Comparison of ENCODE assay signal across 8 cellular contexts in genomic region chr6:36912583-36912982, GRCh38. TPM values are rescaled to one million over a fixed set of nuclear protein-coding genes. Genes with fewer than 3 reads are reported as not detected.
DNase-seq lines count a peak whose midpoint lies in the region; ATAC-seq and TF ChIP-seq lines count a peak whose summit lies in the region.

No MANE protein-coding gene starts in this region.

- H2AFZ ChIP-seq in Loucy (ENCODE audit: low read length) = no peak overlapping the region
- no peak overlapping the region for H2AFZ ChIP-seq in mesenchymal stem cell (ENCODE audit: low read depth, low read length)

- H2AK5ac ChIP-seq in mesenchymal stem cell (ENCODE audit: low read length, severe bottlenecking) = no peak overlapping the region

- H2BK120ac ChIP-seq in mesenchymal stem cell (ENCODE audit: low read depth, low read length) = no peak overlapping the region

- H3K23ac ChIP-seq in mesenchymal stem cell (ENCODE audit: low read length in 2 of 2) = no peak overlapping the region

- H3K27ac ChIP-seq in mesenchymal stem cell (ENCODE audit: low read length, poor library complexity, severe bottlenecking) = no peak overlapping the region
- peak overlapping the region; percentile 77 for H3K27ac ChIP-seq in vagina
- no peak overlapping the region for H3K27ac ChIP-seq in tibial artery

- no peaks in the 10 kb centered on the region for H3K9me2 ChIP-seq in Loucy (replicated peaks; ENCODE audit: low read depth, low read length)

- H2BK5ac ChIP-seq in mesenchymal stem cell (ENCODE audit: low read depth, low read length, poor library complexity, severe bottlenecking) = no peak overlapping the region

- no peak for TF ChIP-seq POLR2A in vagina (IDR thresholded peaks at IDR 0.05)

- ATAC-seq in GM21825 (IDR thresholded peaks at IDR 0.05; ENCODE audit: unreplicated experiment) = peak; percentile 91

- H2BK15ac ChIP-seq in mesenchymal stem cell (ENCODE audit: low read depth, poor library complexity, severe bottlenecking) = no peak overlapping the region

- peak overlapping the region; percentile 81 for H3K9ac ChIP-seq in Loucy (ENCODE audit: low read depth, low read length, poor library complexity, severe bottlenecking)
- H3K9ac ChIP-seq in mesenchymal stem cell (ENCODE audit: low read length) = no peak overlapping the region

- H3K9me3 ChIP-seq in Loucy (ENCODE audit: insufficient read depth, low read depth, low read length) = no peaks in the 10 kb centered on the region
- no peaks in the 10 kb centered on the region for H3K9me3 ChIP-seq in mesenchymal stem cell (ENCODE audit: control insufficient read depth, low read length)
- no peaks in the 10 kb centered on the region for H3K9me3 ChIP-seq in vagina
- no peaks in the 10 kb centered on the region for H3K9me3 ChIP-seq in tibial artery

- H3K27me3 ChIP-seq in Loucy (ENCODE audit: insufficient read depth, low read length, poor library complexity, severe bottlenecking) = no peaks in the 10 kb centered on the region
- no peaks in the 10 kb centered on the region for H3K27me3 ChIP-seq in mesenchymal stem cell (ENCODE audit: control insufficient read depth in 1 of 2, insufficient read depth in 1 of 2, low read length in 2 of 2)
- no peaks in the 10 kb centered on the region for H3K27me3 ChIP-seq in vagina
- H3K27me3 ChIP-seq in tibial artery = no peaks in the 10 kb centered on the region

- H3K18ac ChIP-seq in mesenchymal stem cell (ENCODE audit: low read depth in 1 of 2, low read length in 2 of 2) = no peak overlapping the region

- no peak overlapping the region for H3K4ac ChIP-seq in mesenchymal stem cell (ENCODE audit: low read depth in 1 of 2, low read length in 2 of 2)

- intact Hi-C loops in vagina (cut with DNase I) (no loop called here), tibial artery (cut with DNase I; ENCODE audit: low total_unique reads) (no loop called here)

- TF ChIP-seq CTCF in Loucy (conservative IDR thresholded peaks at IDR 0.05; ENCODE audit: low read length) (no peak; the same call in 1 of the 2 replicates), vagina (IDR thresholded peaks at IDR 0.05) (no peak), tibial artery (IDR thresholded peaks at IDR 0.05) (no peak)

- peak overlapping the region; percentile 74 for H3K4me3 ChIP-seq in Loucy (ENCODE audit: low read length, poor library complexity, severe bottlenecking)
- no peak overlapping the region for H3K4me3 ChIP-seq in mesenchymal stem cell (ENCODE audit: insufficient read depth in 1 of 2, low read depth in 1 of 2, low read length in 2 of 2)
- no peak overlapping the region for H3K4me3 ChIP-seq in vagina
- H3K4me3 ChIP-seq in tibial artery = no peak overlapping the region

- no peak overlapping the region for H4K8ac ChIP-seq in mesenchymal stem cell (ENCODE audit: low read length)

- H4K91ac ChIP-seq in mesenchymal stem cell (ENCODE audit: low read length) = no peak overlapping the region

- H3F3A ChIP-seq in Loucy (ENCODE audit: low read depth) = peaks cover 17% of the 10 kb centered on the region

- peak; percentile 94 for DNase-seq in EL
- peak; percentile 54 for DNase-seq in activated effector memory CD4-positive, alpha-beta T cell treated with Interleukin-2 at 50 U/mL for 16 hours
- DNase-seq in mesenchymal stem cell = peak; percentile 90
- no peak for DNase-seq in vagina (ENCODE audit: extremely low spot score in 2 of 2)
- DNase-seq in tibial artery = no peak
- DNase-seq in DMS 273 treated with DMSO at 0.1 percent for 48 hours (lab: John Stamatoyannopoulos, UW) = no peak

- peaks cover 4% of the 10 kb centered on the region for H3K79me1 ChIP-seq in mesenchymal stem cell (replicated peaks; ENCODE audit: low read length, poor library complexity, severe bottlenecking)

- 7% methylated on average over 8 of the region's 8 CpGs for WGBS in mesenchymal stem cell

- H3K4me2 ChIP-seq in Loucy (ENCODE audit: low read depth, low read length, poor library complexity, severe bottlenecking) (peak overlapping the region; percentile 98), mesenchymal stem cell (ENCODE audit: low read length, poor library complexity, severe bottlenecking) (no peak overlapping the region)

- peaks cover 16% of the 10 kb centered on the region; the same call in 1 of the 2 replicates for H3K36me3 ChIP-seq in Loucy (ENCODE audit: insufficient read depth, low read length)
- peaks cover 28 to 66% of the 10 kb centered on the region in 2 experiments for H3K36me3 ChIP-seq in mesenchymal stem cell (ENCODE audit: control insufficient read depth in 1 of 2, insufficient read depth in 2 of 2, low read depth in 1 of 2, low read length in 2 of 2)
- H3K36me3 ChIP-seq in vagina = peaks cover 0 to 5% of the 10 kb centered on the region in 2 donors
- H3K36me3 ChIP-seq in tibial artery = peaks cover 30 to 64% (median 48%) of the 10 kb centered on the region in 3 donors

- no peak overlapping the region for H3K14ac ChIP-seq in mesenchymal stem cell (ENCODE audit: low read length in 2 of 2)

- H4K20me1 ChIP-seq in Loucy (ENCODE audit: insufficient read depth, low read length, poor library complexity, severe bottlenecking) = no peaks in the 10 kb centered on the region

- H2BK12ac ChIP-seq in mesenchymal stem cell (ENCODE audit: low read length in 2 of 2) = no peak overlapping the region

- H3K79me2 ChIP-seq in Loucy (ENCODE audit: insufficient read depth, low read length) = peaks cover 5% of the 10 kb centered on the region; the same call in 1 of the 2 replicates

- H3K4me1 ChIP-seq in Loucy (ENCODE audit: insufficient read depth, low read length, poor library complexity, severe bottlenecking) = peaks cover 73% of the 10 kb centered on the region
- H3K4me1 ChIP-seq in mesenchymal stem cell (ENCODE audit: control insufficient read depth, insufficient read depth, low read depth, low read length) = peaks cover 11% of the 10 kb centered on the region
- peaks cover 51% of the 10 kb centered on the region for H3K4me1 ChIP-seq in vagina
- peaks cover 3 to 28% (median 19%) of the 10 kb centered on the region in 4 donors for H3K4me1 ChIP-seq in tibial artery

RNA-seq across cellular contexts. Expression of gene C6orf89, which starts 26.8 kb away (rescaled TPM):
- 42.2 TPM for polyA plus RNA-seq in mesenchymal stem cell (2013, experiment 1 of 2)
- 44.0 TPM for polyA plus RNA-seq in mesenchymal stem cell (2013, experiment 2 of 2)
- total RNA-seq in vagina = 36.8 TPM

RNA-seq across cellular contexts. Expression of gene PPIL1, which starts 38.0 kb away (rescaled TPM):
- 33.0 TPM for polyA plus RNA-seq in mesenchymal stem cell (2013, experiment 1 of 2)
- 34.8 TPM for polyA plus RNA-seq in mesenchymal stem cell (2013, experiment 2 of 2)
- 18.9 TPM for total RNA-seq in vagina

RNA-seq across cellular contexts. Expression of gene PI16, which starts 42.0 kb away (rescaled TPM):
- polyA plus RNA-seq in mesenchymal stem cell (2013, experiment 1 of 2) = not detected
- polyA plus RNA-seq in mesenchymal stem cell (2013, experiment 2 of 2) = not detected
- 88.6 TPM for total RNA-seq in vagina

Comparison
In these comparisons a context has a peak if more than half of its experiments do, and no peak if none do; other contexts are left out.
1. DNase-seq: peak in EL (single experiment), activated effector memory CD4-positive, alpha-beta T cell treated with Interleukin-2 at 50 U/mL for 16 hours (single experiment) and mesenchymal stem cell (single experiment); none in vagina (0 of 2), tibial artery (0 of 2) and DMS 273 treated with DMSO at 0.1 percent for 48 hours (single experiment).